Comparison of ENCODE assay signal across 7 cellular contexts in genomic region chr12:95859344-95859816, GRCh38. TPM values are rescaled to one million over a fixed set of nuclear protein-coding genes. Genes with fewer than 3 reads are reported as not detected.
DNase-seq lines count a peak whose midpoint lies in the region; ATAC-seq and FAIRE-seq lines count a peak whose summit lies in the region.

No MANE protein-coding gene starts in this region.

- peaks cover 6% of the 10 kb centered on the region for H3K4me1 ChIP-seq in ectodermal cell (ENCODE audit: control insufficient read depth, insufficient read depth, low read length)
- H3K4me1 ChIP-seq in muscle layer of duodenum (ENCODE audit: control insufficient read depth in 1 of 2, insufficient read depth in 2 of 2, low read length in 2 of 2), result peaks cover 6 to 23% of the 10 kb centered on the region in 2 donors

- no peaks in the 10 kb centered on the region for H3K9me3 ChIP-seq in ectodermal cell (ENCODE audit: control insufficient read depth, low read length)
- H3K9me3 ChIP-seq in muscle layer of duodenum (ENCODE audit: control insufficient read depth in 1 of 2, low read length in 2 of 2), result no peaks in the 10 kb centered on the region

- DNase-seq in RCC 7860 (ENCODE audit: low spot score), result peak; percentile 8
- DNase-seq in NCI-H2196 (lab: John Stamatoyannopoulos, UW; ENCODE audit: unreplicated experiment), result no peak

- no peak for FAIRE-seq in RCC 7860 (lab: Jason Lieb, UNC)

- H3K27ac ChIP-seq in ectodermal cell (ENCODE audit: insufficient read depth, low read depth, low read length, poor library complexity, severe bottlenecking) (peak overlapping the region; percentile 89), muscle layer of duodenum (ENCODE audit: low read length) (peak overlapping the region; percentile 90)

- 1 to 2% methylated on average over 11 to 13 of the region's 13 CpGs for WGBS in ectodermal cell, 2 experiments

- H3K36me3 ChIP-seq in ectodermal cell (ENCODE audit: control insufficient read depth, insufficient read depth, low read length) (peaks cover 30% of the 10 kb centered on the region), muscle layer of duodenum (ENCODE audit: control insufficient read depth in 1 of 2, insufficient read depth in 2 of 2, low read length in 2 of 2) (peaks cover 19 to 28% of the 10 kb centered on the region in 2 donors)

- H3K27me3 ChIP-seq in ectodermal cell (ENCODE audit: control insufficient read depth, insufficient read depth, low read length, poor library complexity, severe bottlenecking) (no peaks in the 10 kb centered on the region), muscle layer of duodenum (ENCODE audit: low read depth, low read length) (no peaks in the 10 kb centered on the region)

- ATAC-seq in HG02642 (IDR thresholded peaks at IDR 0.05; ENCODE audit: poor library complexity, unreplicated experiment) (peak; percentile 5), GM21360 (IDR thresholded peaks at IDR 0.05; ENCODE audit: unreplicated experiment) (no peak)

- peak overlapping the region; percentile 90 for H3K4me3 ChIP-seq in GM08714 (ENCODE audit: low read length)
- peak overlapping the region; percentile 82 for H3K4me3 ChIP-seq in ectodermal cell (ENCODE audit: insufficient read depth, low read depth, low read length)
- H3K4me3 ChIP-seq in muscle layer of duodenum (ENCODE audit: low read depth in 1 of 2, low read length in 2 of 2), result peak overlapping the region; percentile 95 to 96

RNA-seq across cellular contexts. Expression of gene SNRPF, which starts 0.6 kb away (rescaled TPM):
- 156 TPM for polyA plus RNA-seq in ectodermal cell (2013, experiment 1 of 4)
- 142 TPM for polyA plus RNA-seq in ectodermal cell (2013, experiment 2 of 4)
- polyA plus RNA-seq in ectodermal cell (2013, experiment 3 of 4), result 138 TPM
- polyA plus RNA-seq in ectodermal cell (2013, experiment 4 of 4), result 151 TPM
